ENCODE assay signal across 21 cellular contexts in genomic region chr5:154117930-154118329, GRCh38.
"Had no signal": no experiment of that assay in that cellular context is flagged by ENCODE, and none has a peak within 500 bp of the region (broad histone marks: within the 10 kb centered on the region; RNA-seq: fewer than 3 reads in every experiment).

No MANE protein-coding gene starts in this region.

- DNase-seq: activated CD4-positive, alpha-beta T cell treated with anti-CD3 and anti-CD28 coated beads for 4 hours; activated CD8-positive, alpha-beta T cell treated with anti-CD3 and anti-CD28 coated beads for 36 hours; activated effector memory CD4-positive, alpha-beta T cell treated with anti-CD3 and anti-CD28 coated beads, Interleukin-2, amount 50 U/mL, for 16 hours; activated T-cell treated with anti-CD3 and anti-CD28 coated beads, Interleukin-2, amount 50 U/mL, for 4 hours; amniotic stem cell; hippocampal formation; left lung; naive B cell; nucleus accumbens; small intestine; stimulated activated CD4-positive, alpha-beta T cell treated with anti-CD3 and anti-CD28 coated beads, Interleukin-4, amount 100 ng/mL, for 24 hours; stimulated activated naive CD4-positive, alpha-beta T cell treated with Interleukin-2 at 50 U/mL for 16 hours; substantia nigra; upper lobe of left lung had no signal

- H3K4me1 ChIP-seq: esophagus muscularis mucosa, left lung, right atrium auricular region, upper lobe of left lung had no signal

- H3K9me3 Mint-ChIP-seq: activated CD8-positive, alpha-beta T cell treated with anti-CD3 and anti-CD28 coated beads for 36 hours; activated naive CD4-positive, alpha-beta T cell treated with anti-CD3 and anti-CD28 coated beads, Interleukin-2, amount 50 U/mL, for 72 hours; activated T-cell treated with anti-CD3 and anti-CD28 coated beads, Interleukin-2, amount 50 U/mL, for 4 hours; T-helper 1 cell treated with Interleukin-12 subunit alpha and Interleukin-12 subunit beta and Interleukin-4 antibody, amounts not matched to agents 30 μg/mL and 1 μg/mL, for 36 hours; WTC11 had no signal

- H3K4me3 Mint-ChIP-seq: activated CD8-positive, alpha-beta T cell treated with anti-CD3 and anti-CD28 coated beads for 36 hours; activated T-cell treated with anti-CD3 and anti-CD28 coated beads, Interleukin-2, amount 50 U/mL, for 4 hours; naive B cell; T-helper 1 cell treated with Interleukin-12 subunit alpha and Interleukin-12 subunit beta and Interleukin-4 antibody, amounts not matched to agents 30 μg/mL and 1 μg/mL, for 36 hours; WTC11 had no signal

- H3K27ac ChIP-seq: esophagus muscularis mucosa, left lung, right atrium auricular region, upper lobe of left lung had no signal

- FAIRE-seq: colon, keratinocyte, small intestine had no signal

- H3K27me3 ChIP-seq: esophagus muscularis mucosa, left lung, right atrium auricular region, upper lobe of left lung had no signal

- H3K36me3 Mint-ChIP-seq: naive B cell, WTC11 had no signal

- H3K9me3 ChIP-seq: esophagus muscularis mucosa, left lung, right atrium auricular region, upper lobe of left lung had no signal

- H3K27ac Mint-ChIP-seq: activated CD8-positive, alpha-beta T cell treated with anti-CD3 and anti-CD28 coated beads for 36 hours; activated naive CD4-positive, alpha-beta T cell treated with anti-CD3 and anti-CD28 coated beads, Interleukin-2, amount 50 U/mL, for 72 hours; naive B cell; T-helper 1 cell treated with Interleukin-12 subunit alpha and Interleukin-12 subunit beta and Interleukin-4 antibody, amounts not matched to agents 30 μg/mL and 1 μg/mL, for 36 hours; WTC11 had no signal

- H3K4me3 ChIP-seq: esophagus muscularis mucosa, left lung, right atrium auricular region, upper lobe of left lung had no signal

- H3K36me3 ChIP-seq: esophagus muscularis mucosa, left lung, right atrium auricular region, upper lobe of left lung had no signal
